Comparison of ENCODE assay signal across 29 cellular contexts in the genomic region with DNA sequence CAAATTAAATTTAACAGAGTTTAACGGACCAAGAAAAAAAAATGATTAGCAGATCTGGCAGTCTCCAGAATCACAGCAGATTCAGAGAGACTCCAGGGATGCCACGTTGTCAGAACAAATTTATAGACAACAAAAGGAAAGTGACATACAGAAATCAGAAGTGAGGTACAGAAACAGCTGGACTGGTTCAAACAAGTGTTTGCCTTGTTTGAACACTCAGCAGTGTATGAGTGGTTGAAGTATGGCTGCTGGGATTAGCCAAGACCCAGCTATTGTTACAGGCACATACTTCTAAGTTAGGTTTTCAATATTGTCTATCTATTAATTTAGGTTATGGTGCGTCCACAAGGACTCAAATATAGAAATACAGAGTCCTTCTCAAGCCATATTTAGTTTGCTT. TPM values are rescaled to one million over a fixed set of nuclear protein-coding genes. Genes with fewer than 3 reads are reported as not detected.
DNase-seq lines count a peak whose midpoint lies in the region; ATAC-seq, FAIRE-seq and TF ChIP-seq lines count a peak whose summit lies in the region.
"Had no signal": no experiment of that assay in that cellular context is flagged by ENCODE, and none has a peak within 500 bp of the region (broad histone marks: within the 10 kb centered on the region; RNA-seq: fewer than 3 reads in every experiment).

No MANE protein-coding gene starts in this region.

- no peaks in the 10 kb centered on the region for H3K27me3 Mint-ChIP-seq in MCF 10A (ENCODE audit: insufficient read depth, unreplicated experiment)
- H3K27me3 Mint-ChIP-seq in CD4-positive, alpha-beta T cell = peaks cover 4% of the 10 kb centered on the region
- H3K27me3 Mint-ChIP-seq: activated CD4-positive, alpha-beta memory T cell treated with anti-CD3 and anti-CD28 coated beads, Interleukin-2, amount 10 ng/mL, durations not matched to agents 7 days and 5 days; activated naive CD8-positive, alpha-beta T cell treated with anti-CD3 and anti-CD28 coated beads, Interleukin-2, amount 50 U/mL, for 24 hours; stimulated activated naive CD8-positive, alpha-beta T cell treated with anti-CD3 and anti-CD28 coated beads, Interleukin-15, Interleukin-2, amounts not matched to agents 100 ng/mL and 50 ng/mL, for 24 hours had no signal

- no peaks in the 10 kb centered on the region for H3K9me2 ChIP-seq in PC-9 (ENCODE audit: insufficient read depth)

- H3K9me1 ChIP-seq in keratinocyte (ENCODE audit: control insufficient read depth, extremely low read depth, insufficient read depth, low read length) = no peaks in the 10 kb centered on the region

- peak overlapping the region; percentile 70 for H3K4me2 ChIP-seq in PC-9
- no peak overlapping the region for H3K4me2 ChIP-seq in keratinocyte (ENCODE audit: control insufficient read depth, extremely low read depth, insufficient read depth, low read depth, low read length)
- H3K4me2 ChIP-seq: BLaER1, KMS-11 had no signal

- H3K4me3 ChIP-seq in breast epithelium = no peak overlapping the region
- no peak overlapping the region for H3K4me3 ChIP-seq in PC-9
- H3K4me3 ChIP-seq in keratinocyte (ENCODE audit: control insufficient read depth in 2 of 3, extremely low read depth in 1 of 3, insufficient read depth in 2 of 3, low read depth in 1 of 3, low read length in 3 of 3) = no peak overlapping the region
- H3K4me3 ChIP-seq: BLaER1, spleen, thoracic aorta had no signal

- no peak overlapping the region for H3K4me3 Mint-ChIP-seq in MCF 10A (ENCODE audit: unreplicated experiment)
- no peak overlapping the region for H3K4me3 Mint-ChIP-seq in CD4-positive, alpha-beta T cell
- H3K4me3 Mint-ChIP-seq: activated CD4-positive, alpha-beta memory T cell treated with anti-CD3 and anti-CD28 coated beads, Interleukin-2, amount 10 ng/mL, durations not matched to agents 7 days and 5 days; activated naive CD8-positive, alpha-beta T cell treated with anti-CD3 and anti-CD28 coated beads, Interleukin-2, amount 50 U/mL, for 24 hours; stimulated activated naive CD8-positive, alpha-beta T cell treated with anti-CD3 and anti-CD28 coated beads, Interleukin-15, Interleukin-2, amounts not matched to agents 100 ng/mL and 50 ng/mL, for 24 hours; T-helper 2 cell treated with Interferon-gamma antibody and Interleukin-4, amounts not matched to agents 5 μg/mL and 100 μg/mL, for 36 hours had no signal

- dilution Hi-C loops in keratinocyte (cut with MboI; ENCODE audit: extremely low pct_ligation_motif_present, low sequenced_read_pairs) = loop anchor here (25.0 kb wide), 2 partner anchors 112 to 188 kb away; a partner anchor contains a TSS

- H3K9me3 ChIP-seq in breast epithelium = no peaks in the 10 kb centered on the region
- H3K9me3 ChIP-seq in PC-9 (ENCODE audit: insufficient read depth, low read depth) = no peaks in the 10 kb centered on the region
- H3K9me3 ChIP-seq in keratinocyte (ENCODE audit: control insufficient read depth, low read depth, low read length) = no peaks in the 10 kb centered on the region
- H3K9me3 ChIP-seq in CD4-positive, alpha-beta T cell (ENCODE audit: control insufficient read depth, low read length) = no peaks in the 10 kb centered on the region
- H3K9me3 ChIP-seq: BLaER1, spleen, thoracic aorta had no signal

- H3K36me3 ChIP-seq in breast epithelium (no peaks in the 10 kb centered on the region), PC-9 (ENCODE audit: low read depth) (peaks cover 35% of the 10 kb centered on the region), keratinocyte (ENCODE audit: control insufficient read depth in 2 of 2, extremely low read depth in 1 of 2, insufficient read depth in 2 of 2, low read length in 2 of 2) (no peaks in the 10 kb centered on the region)
- H3K36me3 ChIP-seq: BLaER1, spleen, thoracic aorta had no signal

- H3K4me1 Mint-ChIP-seq in MCF 10A (ENCODE audit: insufficient read depth, unreplicated experiment) = peaks cover 22% of the 10 kb centered on the region
- H3K4me1 Mint-ChIP-seq in CD4-positive, alpha-beta T cell (ENCODE audit: low read depth) = no peaks in the 10 kb centered on the region
- H3K4me1 Mint-ChIP-seq: activated naive CD8-positive, alpha-beta T cell treated with anti-CD3 and anti-CD28 coated beads, Interleukin-2, amount 50 U/mL, for 24 hours had no signal

- ATAC-seq in CD4-positive, alpha-beta T cell (ENCODE audit: poor library complexity) = no peak
- ATAC-seq in GM19351 (IDR thresholded peaks at IDR 0.05; ENCODE audit: unreplicated experiment) = no peak
- ATAC-seq: activated naive CD8-positive, alpha-beta T cell treated with anti-CD3 and anti-CD28 coated beads, Interleukin-2, amount 50 U/mL, for 24 hours; right cardiac atrium had no signal

- no peak for DNase-seq in MCF 10A (ENCODE audit: unreplicated experiment)
- no peak for DNase-seq in breast epithelium (ENCODE audit: low spot score in 2 of 2)
- no peak for DNase-seq in PC-9
- DNase-seq in keratinocyte (ENCODE audit: low read depth, low spot score) = no peak
- no peak for DNase-seq in CD4-positive, alpha-beta T cell
- DNase-seq in AML-193 (lab: John Stamatoyannopoulos, UW) = no peak
- DNase-seq: ACHN; activated CD4-positive, alpha-beta memory T cell treated with anti-CD3 and anti-CD28 coated beads, Interleukin-2, amount 10 ng/mL, durations not matched to agents 7 days and 5 days; activated CD8-positive, alpha-beta memory T cell treated with anti-CD3 and anti-CD28 coated beads, Interleukin-2, amount 50 U/mL, for 4 hours; activated naive CD4-positive, alpha-beta T cell; activated naive CD8-positive, alpha-beta T cell treated with anti-CD3 and anti-CD28 coated beads, Interleukin-2, amount 50 U/mL, for 24 hours; DND-41; GF-D8; hypothalamus; NCI-H1436; NCI-H2081; NCI-H446 treated with DMSO at 0.1 percent for 48 hours; NK-92 treated with Interleukin-12 subunit alpha and Interleukin-12 subunit beta, amount 100 ng/mL, for 24 hours; right cardiac atrium; SHP77 treated with DMSO at 0.1 percent for 48 hours; spleen; stimulated activated CD8-positive, alpha-beta memory T cell treated with anti-CD3 and anti-CD28 coated beads, Interleukin-4, amount 100 ng/mL, for 48 hours had no signal

- H3K27ac Mint-ChIP-seq in MCF 10A (ENCODE audit: low read depth, unreplicated experiment) = peak overlapping the region; percentile 91
- no peak overlapping the region for H3K27ac Mint-ChIP-seq in CD4-positive, alpha-beta T cell
- H3K27ac Mint-ChIP-seq: activated CD4-positive, alpha-beta memory T cell treated with anti-CD3 and anti-CD28 coated beads, Interleukin-2, amount 10 ng/mL, durations not matched to agents 7 days and 5 days; activated naive CD8-positive, alpha-beta T cell treated with anti-CD3 and anti-CD28 coated beads, Interleukin-2, amount 50 U/mL, for 24 hours; stimulated activated naive CD8-positive, alpha-beta T cell treated with anti-CD3 and anti-CD28 coated beads, Interleukin-15, Interleukin-2, amounts not matched to agents 100 ng/mL and 50 ng/mL, for 24 hours; T-helper 2 cell treated with Interferon-gamma antibody and Interleukin-4, amounts not matched to agents 5 μg/mL and 100 μg/mL, for 36 hours had no signal

- BruUV-seq in MCF 10A (replicated peaks; lab: Mats Ljungman, UMichigan) (no TSS peak), PC-9 (replicated peaks; lab: Mats Ljungman, UMichigan) (no TSS peak)

- H3K79me2 ChIP-seq in PC-9 (ENCODE audit: low read depth) = peaks cover 25% of the 10 kb centered on the region
- no peaks in the 10 kb centered on the region for H3K79me2 ChIP-seq in keratinocyte (ENCODE audit: control insufficient read depth, insufficient read depth, low read length)

- TF ChIP-seq CTCF in MCF 10A (IDR thresholded peaks at IDR 0.05; ENCODE audit: unreplicated experiment) (no peak), breast epithelium (IDR thresholded peaks at IDR 0.05) (no peak), PC-9 (conservative IDR thresholded peaks at IDR 0.05) (no peak), keratinocyte (optimal IDR thresholded peaks at IDR 0.05 in 1 of 3, IDR thresholded peaks at IDR 0.05 in 1 of 3, conservative IDR thresholded peaks at IDR 0.05 in 1 of 3; ENCODE audit: extremely low read depth in 1 of 3, insufficient read depth in 2 of 3, low read length in 3 of 3) (no peak)
- no peak for TF ChIP-seq CTCF in CD4-positive, alpha-beta T cell (IDR thresholded peaks at IDR 0.05)

- peaks cover 18% of the 10 kb centered on the region for H3F3A ChIP-seq in PC-9 (ENCODE audit: insufficient read depth, low read depth)

- CTCF ChIA-PET in MCF 10A (lab: Yijun Ruan, JAX) = interaction anchor here (0.6 to 9.4 kb wide), 8 partner anchors 19 to 128 kb away, joined by 3 to 69 read pairs (median 5); a partner anchor contains a TSS
- CTCF ChIA-PET in PC-9 (lab: Charles Lee) = no interaction called here
- CTCF ChIA-PET in CD4-positive, alpha-beta T cell (lab: Charles Lee) = no interaction called here

- peak overlapping the region; percentile 22 for H3K9ac ChIP-seq in keratinocyte (ENCODE audit: control insufficient read depth, extremely low read depth, insufficient read depth, low read length)
- H3K9ac ChIP-seq: BLaER1, KMS-11 had no signal

- H3K9me3 Mint-ChIP-seq in MCF 10A (ENCODE audit: unreplicated experiment) = no peaks in the 10 kb centered on the region
- H3K9me3 Mint-ChIP-seq in CD4-positive, alpha-beta T cell = no peaks in the 10 kb centered on the region
- H3K9me3 Mint-ChIP-seq: activated CD4-positive, alpha-beta memory T cell treated with anti-CD3 and anti-CD28 coated beads, Interleukin-2, amount 10 ng/mL, durations not matched to agents 7 days and 5 days; activated naive CD8-positive, alpha-beta T cell treated with anti-CD3 and anti-CD28 coated beads, Interleukin-2, amount 50 U/mL, for 24 hours; stimulated activated naive CD8-positive, alpha-beta T cell treated with anti-CD3 and anti-CD28 coated beads, Interleukin-15, Interleukin-2, amounts not matched to agents 100 ng/mL and 50 ng/mL, for 24 hours; T-helper 2 cell treated with Interferon-gamma antibody and Interleukin-4, amounts not matched to agents 5 μg/mL and 100 μg/mL, for 36 hours had no signal

- no peak for TF ChIP-seq POLR2A in breast epithelium (IDR thresholded peaks at IDR 0.05)

- H2AFZ ChIP-seq in PC-9 (no peak overlapping the region), keratinocyte (ENCODE audit: control insufficient read depth, low read length) (peak overlapping the region; percentile 16)

- H3K36me3 Mint-ChIP-seq in MCF 10A (ENCODE audit: insufficient read depth, unreplicated experiment) = no peaks in the 10 kb centered on the region
- H3K36me3 Mint-ChIP-seq in CD4-positive, alpha-beta T cell (ENCODE audit: low read depth) = no peaks in the 10 kb centered on the region

- intact Hi-C loops in MCF 10A (cut with micrococcal nuclease) = loop anchor here (5.0 to 10.0 kb wide), 2 partner anchors 198 to 1221 kb away; no protein-coding TSS in a partner anchor
- intact Hi-C loops in breast epithelium (cut with DNase I; ENCODE audit: low total_unique reads) = no loop called here
- intact Hi-C loops in PC-9 (cut with micrococcal nuclease; ENCODE audit: unreplicated experiment) = loop anchor here (2.0 kb wide), 1 partner anchor 19 kb away; a partner anchor contains a TSS
- intact Hi-C loops in CD4-positive, alpha-beta T cell (cut with DNase I, micrococcal nuclease) = no loop called here

- peak; percentile 49 for FAIRE-seq in keratinocyte (lab: Jason Lieb, UNC)

- POLR2A ChIA-PET in MCF 10A (lab: Yijun Ruan, JAX) (interaction anchor here (0.9 to 3.1 kb wide), 5 partner anchors 19 to 202 kb away, joined by 3 to 54 read pairs (median 6); a partner anchor contains a TSS), PC-9 (lab: Charles Lee; ENCODE audit: unreplicated experiment) (no interaction called here)
- POLR2A ChIA-PET in CD4-positive, alpha-beta T cell (lab: Charles Lee) = no interaction called here

- H3K27ac ChIP-seq in breast epithelium = no peak overlapping the region
- H3K27ac ChIP-seq in PC-9 = peak overlapping the region; percentile 99
- peak overlapping the region; percentile 99 for H3K27ac ChIP-seq in keratinocyte (ENCODE audit: control insufficient read depth, insufficient read depth, low read length)
- H3K27ac ChIP-seq in CD4-positive, alpha-beta T cell (ENCODE audit: low read depth, low read length) = no peak overlapping the region
- H3K27ac ChIP-seq: BLaER1, KMS-11, spleen, thoracic aorta had no signal

- H4K20me1 ChIP-seq in PC-9 (ENCODE audit: insufficient read depth) (no peaks in the 10 kb centered on the region), keratinocyte (ENCODE audit: control insufficient read depth, extremely low read depth, insufficient read depth, low read length) (no peaks in the 10 kb centered on the region)

- H3K4me1 ChIP-seq in breast epithelium = no peaks in the 10 kb centered on the region
- H3K4me1 ChIP-seq in PC-9 (replicated peaks; ENCODE audit: insufficient read depth) = peaks cover 54% of the 10 kb centered on the region
- H3K4me1 ChIP-seq in keratinocyte (ENCODE audit: control insufficient read depth, extremely low read depth, insufficient read depth, low read length) = peaks cover 26% of the 10 kb centered on the region
- H3K4me1 ChIP-seq: BLaER1, spleen had no signal

- H3K27me3 ChIP-seq in breast epithelium (peaks cover 0 to 10% of the 10 kb centered on the region in 2 donors), PC-9 (ENCODE audit: insufficient read depth, low read depth) (no peaks in the 10 kb centered on the region), keratinocyte (ENCODE audit: control insufficient read depth, extremely low read depth, insufficient read depth, low read length) (no peaks in the 10 kb centered on the region)
- no peaks in the 10 kb centered on the region for H3K27me3 ChIP-seq in CD4-positive, alpha-beta T cell (ENCODE audit: control insufficient read depth, insufficient read depth, low read length)
- H3K27me3 ChIP-seq: spleen had no signal

RNA-seq across cellular contexts. Expression of a gene that starts 19.1 kb away (rescaled TPM):
- total RNA-seq in MCF 10A (2022) (8.2 and 10.3 TPM in 2 replicates), breast epithelium (10 to 100 TPM; 11.6 to 20.6 (median 14.4) TPM), PC-9 (2021) (177 and 197 TPM in 2 replicates)
- 17.5 to 23.2 TPM (median 20.2 TPM) in 3 replicates for polyA plus RNA-seq in keratinocyte
- polyA plus RNA-seq in keratinocyte (2011; ENCODE audit: low read depth) = 16.3 TPM
- polyA plus RNA-seq in keratinocyte (2011; cell fraction: cytosol; rRNA removed) = 17.8 and 26.2 TPM in 2 replicates
- polyA plus RNA-seq in keratinocyte (2011; cell fraction: nucleus; rRNA removed) = 13.3 and 14.2 TPM in 2 replicates
- polyA plus RNA-seq in keratinocyte (2012; ENCODE audit: low replicate concordance) = 18.8 and 18.9 TPM in 2 replicates
- polyA minus RNA-seq in keratinocyte = 4.9 to 9.0 TPM (median 8.4 TPM) in 3 replicates
- 7.3 TPM for polyA minus RNA-seq in keratinocyte (2011; cell fraction: cytosol; rRNA and poly(A)+ RNA removed)
- 3.3 and 7.4 TPM in 2 replicates for polyA minus RNA-seq in keratinocyte (2011; cell fraction: nucleus; rRNA and poly(A)+ RNA removed)
- not detected for total RNA-seq in CD4-positive, alpha-beta T cell

RNA-seq across cellular contexts. Expression of a gene that starts 26.5 kb away (rescaled TPM):
- total RNA-seq in MCF 10A (2022) (not detected in 2 replicates), breast epithelium (1 to 10 TPM; 2.3 to 4.2 (median 3.9) TPM), PC-9 (2021) (not detected in 2 replicates)
- polyA plus RNA-seq in keratinocyte = 0.04 to 0.09 TPM (median 0.06 TPM) in 3 replicates
- polyA plus RNA-seq in keratinocyte (2011; ENCODE audit: low read depth) = 0.14 TPM
- polyA plus RNA-seq in keratinocyte (2011; cell fraction: cytosol; rRNA removed) = 0.04 TPM in 1 of 2 replicates, not detected in the other
- polyA plus RNA-seq in keratinocyte (2011; cell fraction: nucleus; rRNA removed) = 0.08 TPM in 1 of 2 replicates, not detected in the other
- polyA plus RNA-seq in keratinocyte (2012; ENCODE audit: low replicate concordance) = 0.13 and 0.14 TPM in 2 replicates
- polyA minus RNA-seq in keratinocyte = not detected in 3 replicates
- not detected for polyA minus RNA-seq in keratinocyte (2011; cell fraction: cytosol; rRNA and poly(A)+ RNA removed)
- not detected in 2 replicates for polyA minus RNA-seq in keratinocyte (2011; cell fraction: nucleus; rRNA and poly(A)+ RNA removed)
- not detected for total RNA-seq in CD4-positive, alpha-beta T cell
- total RNA-seq: activated CD4-positive, alpha-beta memory T cell treated with anti-CD3 and anti-CD28 coated beads, Interleukin-2, amount 10 ng/mL, durations not matched to agents 7 days and 5 days; fibroblast of lung had no signal
- polyA plus RNA-seq: fibroblast of lung had no signal

Comparison
In these comparisons a context has a peak if more than half of its experiments do, and no peak if none do; other contexts are left out.
1. intact Hi-C loops: an anchor here in MCF 10A (5.0 to 10.0 kb wide) and PC-9 (2.0 kb wide); none called in breast epithelium and CD4-positive, alpha-beta T cell.
2. H3K27ac ChIP-seq: peak in PC-9 (single experiment) and keratinocyte (single experiment); none in breast epithelium (0 of 2) and CD4-positive, alpha-beta T cell (single experiment).